13 cellular contexts compared by ENCODE assay signal in the genomic region with DNA sequence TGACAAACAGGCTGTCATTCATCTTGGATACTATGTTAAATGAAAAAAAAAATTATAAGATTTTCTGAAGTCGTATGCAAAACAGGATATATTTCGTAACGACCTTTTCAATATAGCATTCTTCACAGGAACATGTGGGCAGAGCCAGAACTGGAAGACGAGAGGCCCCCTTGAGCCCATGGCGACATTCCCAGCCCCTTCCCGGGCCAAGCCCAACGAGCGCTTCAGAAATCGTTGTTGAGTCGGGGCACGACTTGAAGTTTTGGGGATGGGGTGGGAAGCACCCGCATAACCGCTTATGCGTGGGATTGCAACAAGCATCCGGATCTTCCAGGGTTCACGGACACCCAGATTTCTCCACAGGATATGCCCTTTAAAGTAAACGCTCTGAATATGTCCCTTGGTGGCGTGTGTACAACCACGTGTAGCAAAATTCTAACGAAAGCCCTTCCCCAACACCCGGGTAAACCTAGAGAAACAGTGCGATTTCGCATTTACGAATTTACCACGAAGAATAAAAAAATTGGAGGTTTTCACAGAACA. TPM values are rescaled to one million over a fixed set of nuclear protein-coding genes. Genes with fewer than 3 reads are reported as not detected.
DNase-seq lines count a peak whose midpoint lies in the region; ATAC-seq and TF ChIP-seq lines count a peak whose summit lies in the region.
"Had no signal": no experiment of that assay in that cellular context is flagged by ENCODE, and none has a peak within 500 bp of the region (broad histone marks: within the 10 kb centered on the region; RNA-seq: fewer than 3 reads in every experiment).

No MANE protein-coding gene starts in this region.

- ATAC-seq in psoas muscle (peak in 3 of 4 donors; percentile 18 to 47 (median 29)), HG03108 (IDR thresholded peaks at IDR 0.05; ENCODE audit: unreplicated experiment) (no peak)
- ATAC-seq: Panc1 had no signal

- H3K36me3 ChIP-seq in psoas muscle (ENCODE audit: insufficient read depth in 1 of 2, low read depth in 1 of 2) = no peaks in the 10 kb centered on the region
- H3K36me3 ChIP-seq: heart right ventricle, neutrophil had no signal

- peaks cover 0 to 9% (median 0%) of the 10 kb centered on the region in 3 donors for H3K27me3 ChIP-seq in psoas muscle (ENCODE audit: insufficient read depth in 3 of 3, low read length in 2 of 3)

- TF ChIP-seq CTCF in psoas muscle (IDR thresholded peaks at IDR 0.05) = no peak

- H3K4me1 ChIP-seq in psoas muscle = peaks cover 2% of the 10 kb centered on the region

- 19 to 38% (median 20%) methylated on average over 25 of the region's 25 CpGs for WGBS in psoas muscle, 3 donors

- H3K27ac ChIP-seq in psoas muscle = no peak overlapping the region
- H3K27ac ChIP-seq: heart right ventricle, neutrophil had no signal

- peak; percentile 3 for DNase-seq in CMK (ENCODE audit: low read depth)
- peak; percentile 62 for DNase-seq in NCI-H2227 treated with DMSO at 0.1 percent for 48 hours (lab: John Stamatoyannopoulos, UW)
- peak; percentile 41 for DNase-seq in fibroblast of peridontal ligament (ENCODE audit: extremely low read depth)
- no peak for DNase-seq in psoas muscle
- DNase-seq in effector CD4-positive, alpha-beta T cell = no peak
- DNase-seq in UCSD-AML1 (lab: John Stamatoyannopoulos, UW; ENCODE audit: unreplicated experiment) = no peak
- DNase-seq in HuH-7 (ENCODE audit: low spot score) = no peak
- DNase-seq: DMS 273 treated with DMSO at 0.1 percent for 48 hours, heart right ventricle, NCI-H2029 treated with DMSO at 0.1 percent for 48 hours had no signal

- intact Hi-C loops in psoas muscle (cut with DNase I) = loop anchor here in 1 of 2 donors (5.0 kb wide), 1 partner anchor 133 kb away; no protein-coding TSS in a partner anchor

- peaks cover 12% of the 10 kb centered on the region for H3K9me3 ChIP-seq in psoas muscle
- H3K9me3 ChIP-seq: neutrophil had no signal

- peak overlapping the region; percentile 67 for H3K4me3 ChIP-seq in psoas muscle

RNA-seq across cellular contexts. Expression of gene C14orf39, which starts 0.7 kb away (rescaled TPM):
- 1 to 10 TPM; 1.9 to 4.4 (median 3.1) TPM for total RNA-seq in psoas muscle
- polyA plus RNA-seq in psoas muscle = under 1 TPM; 0.12 to 0.53 (median 0.34) TPM
- total RNA-seq: heart right ventricle had no signal
- polyA plus RNA-seq: heart right ventricle had no signal

RNA-seq across cellular contexts. Expression of gene SIX6, which starts 23.8 kb away (rescaled TPM):
- total RNA-seq in psoas muscle = under 1 TPM; 0.12 to 0.38 (median 0.25) TPM
- under 1 TPM in 2 of 3 donors, not detected in 1; 0.03 to 0.13 TPM for polyA plus RNA-seq in psoas muscle
- total RNA-seq: heart right ventricle had no signal
- polyA plus RNA-seq: heart right ventricle had no signal

Comparison
In these comparisons a context has a peak if more than half of its experiments do, and no peak if none do; other contexts are left out.
1. DNase-seq: peak in CMK (single experiment), NCI-H2227 treated with DMSO at 0.1 percent for 48 hours (single experiment) and fibroblast of peridontal ligament (single experiment); none in psoas muscle (0 of 2), effector CD4-positive, alpha-beta T cell (single experiment), UCSD-AML1 (single experiment) and HuH-7 (single experiment).